Comparison of ENCODE assay signal across 1 cellular context in the genomic region with DNA sequence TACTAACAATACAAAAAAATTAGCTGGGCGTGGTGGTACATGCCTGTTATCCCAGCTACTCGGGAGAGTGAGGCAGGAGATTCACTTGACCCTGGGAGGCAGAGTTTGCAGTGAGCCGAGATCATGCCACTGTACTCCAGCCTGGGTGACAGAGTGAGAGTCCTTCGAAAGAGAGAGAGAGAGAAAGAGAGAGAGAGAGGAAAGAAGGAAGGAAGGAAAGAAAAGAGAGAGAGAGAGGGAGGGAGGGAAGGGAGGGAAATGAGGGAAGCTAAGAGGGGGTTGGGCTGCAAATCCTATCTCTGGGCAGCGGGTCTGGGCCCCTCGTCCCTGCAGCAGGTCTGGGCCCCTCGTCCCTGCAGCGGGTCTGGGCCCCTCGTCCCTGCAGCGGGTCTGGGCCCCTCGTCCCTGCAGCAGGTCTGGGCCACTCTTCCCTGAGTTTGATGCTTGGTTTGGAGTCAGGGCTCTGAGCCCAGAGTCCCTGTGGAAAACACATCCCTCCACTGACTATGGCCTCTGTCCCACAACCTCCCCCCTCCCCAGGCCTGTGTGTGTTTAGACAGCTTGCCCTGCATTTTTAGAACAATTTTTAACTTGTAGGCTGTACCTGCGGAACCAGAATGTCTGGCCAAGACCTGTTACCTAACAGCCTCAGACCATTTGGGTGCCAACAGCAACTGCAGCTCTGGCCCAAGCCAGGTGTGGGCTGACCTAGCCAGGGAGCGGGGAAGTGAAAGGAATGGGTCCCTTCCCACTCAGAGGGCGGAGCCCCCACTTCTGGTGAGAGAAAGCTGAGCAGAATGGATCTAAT.
A peak's percentile ranks its signal among the peaks of the same experiment; 100 is the strongest.
TF ChIP-seq lines count a peak whose summit lies in the region.

No MANE protein-coding gene starts in this region.

TF ChIP-seq in K562, 482 proteins besides CTCF, POLR2A, EP300 and RAD21 (continued from another document and continues in another):
- TF ChIP-seq, protein P1, sequence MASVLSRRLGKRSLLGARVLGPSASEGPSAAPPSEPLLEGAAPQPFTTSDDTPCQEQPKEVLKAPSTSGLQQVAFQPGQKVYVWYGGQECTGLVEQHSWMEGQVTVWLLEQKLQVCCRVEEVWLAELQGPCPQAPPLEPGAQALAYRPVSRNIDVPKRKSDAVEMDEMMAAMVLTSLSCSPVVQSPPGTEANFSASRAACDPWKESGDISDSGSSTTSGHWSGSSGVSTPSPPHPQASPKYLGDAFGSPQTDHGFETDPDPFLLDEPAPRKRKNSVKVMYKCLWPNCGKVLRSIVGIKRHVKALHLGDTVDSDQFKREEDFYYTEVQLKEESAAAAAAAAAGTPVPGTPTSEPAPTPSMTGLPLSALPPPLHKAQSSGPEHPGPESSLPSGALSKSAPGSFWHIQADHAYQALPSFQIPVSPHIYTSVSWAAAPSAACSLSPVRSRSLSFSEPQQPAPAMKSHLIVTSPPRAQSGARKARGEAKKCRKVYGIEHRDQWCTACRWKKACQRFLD (CRISPR knock-in tag; IDR thresholded peaks at IDR 0.05): no peak
- TF ChIP-seq, protein P2, sequence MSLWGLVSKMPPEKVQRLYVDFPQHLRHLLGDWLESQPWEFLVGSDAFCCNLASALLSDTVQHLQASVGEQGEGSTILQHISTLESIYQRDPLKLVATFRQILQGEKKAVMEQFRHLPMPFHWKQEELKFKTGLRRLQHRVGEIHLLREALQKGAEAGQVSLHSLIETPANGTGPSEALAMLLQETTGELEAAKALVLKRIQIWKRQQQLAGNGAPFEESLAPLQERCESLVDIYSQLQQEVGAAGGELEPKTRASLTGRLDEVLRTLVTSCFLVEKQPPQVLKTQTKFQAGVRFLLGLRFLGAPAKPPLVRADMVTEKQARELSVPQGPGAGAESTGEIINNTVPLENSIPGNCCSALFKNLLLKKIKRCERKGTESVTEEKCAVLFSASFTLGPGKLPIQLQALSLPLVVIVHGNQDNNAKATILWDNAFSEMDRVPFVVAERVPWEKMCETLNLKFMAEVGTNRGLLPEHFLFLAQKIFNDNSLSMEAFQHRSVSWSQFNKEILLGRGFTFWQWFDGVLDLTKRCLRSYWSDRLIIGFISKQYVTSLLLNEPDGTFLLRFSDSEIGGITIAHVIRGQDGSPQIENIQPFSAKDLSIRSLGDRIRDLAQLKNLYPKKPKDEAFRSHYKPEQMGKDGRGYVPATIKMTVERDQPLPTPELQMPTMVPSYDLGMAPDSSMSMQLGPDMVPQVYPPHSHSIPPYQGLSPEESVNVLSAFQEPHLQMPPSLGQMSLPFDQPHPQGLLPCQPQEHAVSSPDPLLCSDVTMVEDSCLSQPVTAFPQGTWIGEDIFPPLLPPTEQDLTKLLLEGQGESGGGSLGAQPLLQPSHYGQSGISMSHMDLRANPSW (CRISPR knock-in tag; IDR thresholded peaks at IDR 0.05): no peak
- TF ChIP-seq FIP1L1 (IDR thresholded peaks at IDR 0.05; ENCODE audit: low read depth, low read length, poor library complexity, severe bottlenecking) (no peak), KAT2B (IDR thresholded peaks at IDR 0.05; ENCODE audit: low read depth, low read length) (no peak), SMAD2 (IDR thresholded peaks at IDR 0.05; ENCODE audit: low read depth, low read length) (no peak), ZNF707 (CRISPR knock-in tag; conservative IDR thresholded peaks at IDR 0.05) (no peak), SOX6 (IDR thresholded peaks at IDR 0.05) (peak; percentile 59; the same call in 1 of the 2 replicates), ZBTB1 (CRISPR knock-in tag; IDR thresholded peaks at IDR 0.05; ENCODE audit: borderline replicate concordance, low read depth) (no peak), NFATC3 (IDR thresholded peaks at IDR 0.05) (no peak), CTBP1 (IDR thresholded peaks at IDR 0.05; ENCODE audit: borderline replicate concordance) (no peak), BHLHE40 (IDR thresholded peaks at IDR 0.05; ENCODE audit: low read length) (no peak), RHOXF2B (CRISPR knock-in tag; conservative IDR thresholded peaks at IDR 0.05) (no peak), NR2F6 (CRISPR knock-in tag; IDR thresholded peaks at IDR 0.05) (no peak), ZNF644 (tag; IDR thresholded peaks at IDR 0.05; ENCODE audit: low read depth) (no peak), GABPA (tag; conservative IDR thresholded peaks at IDR 0.05; ENCODE audit: low read depth) (no peak; the same call in 1 of the 2 replicates), BRD4 (IDR thresholded peaks at IDR 0.05) (no peak), PHF21A (IDR thresholded peaks at IDR 0.05; ENCODE audit: borderline replicate concordance, low read depth) (no peak), CHD4 (IDR thresholded peaks at IDR 0.05; ENCODE audit: insufficient read depth, insufficient replicate concordance, low read depth, low read length, poor library complexity, severe bottlenecking) (no peak), POU5F1 (IDR thresholded peaks at IDR 0.05; ENCODE audit: borderline replicate concordance, low read depth, low read length, partially characterized antibody) (no peak), DMBX1 (CRISPR knock-in tag; IDR thresholded peaks at IDR 0.05; ENCODE audit: borderline replicate concordance) (peak; percentile 68), SRSF9 (IDR thresholded peaks at IDR 0.05; ENCODE audit: borderline replicate concordance, low read depth, low read length) (no peak), BCOR (IDR thresholded peaks at IDR 0.05) (no peak), HNRNPH1 (optimal IDR thresholded peaks at IDR 0.05; ENCODE audit: low read depth, low read length) (no peak), EP400 (IDR thresholded peaks at IDR 0.05) (no peak), ZNF274 (IDR thresholded peaks at IDR 0.05; ENCODE audit: borderline replicate concordance, low read depth, low read length) (no peak), CREBBP (IDR thresholded peaks at IDR 0.05; ENCODE audit: low read depth, low read length) (no peak), CSDE1 (IDR thresholded peaks at IDR 0.05) (no peak; a peak in 1 of 4 replicates), CAMTA2 (CRISPR knock-in tag; conservative IDR thresholded peaks at IDR 0.05) (no peak), CREM (IDR thresholded peaks at IDR 0.05; ENCODE audit: low read depth) (peak; percentile 1; the same call in 1 of the 2 replicates), ZNF586 (CRISPR knock-in tag; conservative IDR thresholded peaks at IDR 0.05) (no peak), JUND (IDR thresholded peaks at IDR 0.05; ENCODE audit: borderline replicate concordance, low read depth, low read length) (peak; percentile 1; the same call in 1 of the 2 replicates), JUND (tag; IDR thresholded peaks at IDR 0.05; ENCODE audit: borderline replicate concordance, low read depth, low read length) (no peak; the same call in 2 of the 3 replicates), ETV6 (IDR thresholded peaks at IDR 0.05; ENCODE audit: borderline replicate concordance in 1 of 2, low read depth in 2 of 2, low read length in 1 of 2) (no peak), ETV6 (CRISPR knock-in tag; IDR thresholded peaks at IDR 0.05; ENCODE audit: borderline replicate concordance) (no peak), ZNF24 (IDR thresholded peaks at IDR 0.05) (no peak), MXI1 (IDR thresholded peaks at IDR 0.05; ENCODE audit: low read depth, low read length) (no peak), IFI16 (CRISPR knock-in tag; IDR thresholded peaks at IDR 0.05) (no peak), HMGN3 (IDR thresholded peaks at IDR 0.05; ENCODE audit: borderline replicate concordance, extremely low read depth, insufficient read length, low read depth, low read length) (no peak), DDX20 (tag; IDR thresholded peaks at IDR 0.05; ENCODE audit: low read depth) (no peak), CEBPG (CRISPR knock-in tag; IDR thresholded peaks at IDR 0.05) (0 out of 2 replicates have a peak, but pooled peaks have one; percentile 3), CEBPG (tag; conservative IDR thresholded peaks at IDR 0.05 in 1 of 2, IDR thresholded peaks at IDR 0.05 in 1 of 2) (no peak), PRPF4 (IDR thresholded peaks at IDR 0.05; ENCODE audit: insufficient read depth, low read depth, low read length, poor library complexity, severe bottlenecking) (no peak), BCL6 (CRISPR knock-in tag; IDR thresholded peaks at IDR 0.05) (no peak)
- TF ChIP-seq, protein P3, sequence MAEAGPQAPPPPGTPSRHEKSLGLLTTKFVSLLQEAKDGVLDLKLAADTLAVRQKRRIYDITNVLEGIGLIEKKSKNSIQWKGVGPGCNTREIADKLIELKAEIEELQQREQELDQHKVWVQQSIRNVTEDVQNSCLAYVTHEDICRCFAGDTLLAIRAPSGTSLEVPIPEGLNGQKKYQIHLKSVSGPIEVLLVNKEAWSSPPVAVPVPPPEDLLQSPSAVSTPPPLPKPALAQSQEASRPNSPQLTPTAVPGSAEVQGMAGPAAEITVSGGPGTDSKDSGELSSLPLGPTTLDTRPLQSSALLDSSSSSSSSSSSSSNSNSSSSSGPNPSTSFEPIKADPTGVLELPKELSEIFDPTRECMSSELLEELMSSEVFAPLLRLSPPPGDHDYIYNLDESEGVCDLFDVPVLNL (CRISPR knock-in tag; IDR thresholded peaks at IDR 0.05; ENCODE audit: low read depth): no peak
- TF ChIP-seq, protein P4, sequence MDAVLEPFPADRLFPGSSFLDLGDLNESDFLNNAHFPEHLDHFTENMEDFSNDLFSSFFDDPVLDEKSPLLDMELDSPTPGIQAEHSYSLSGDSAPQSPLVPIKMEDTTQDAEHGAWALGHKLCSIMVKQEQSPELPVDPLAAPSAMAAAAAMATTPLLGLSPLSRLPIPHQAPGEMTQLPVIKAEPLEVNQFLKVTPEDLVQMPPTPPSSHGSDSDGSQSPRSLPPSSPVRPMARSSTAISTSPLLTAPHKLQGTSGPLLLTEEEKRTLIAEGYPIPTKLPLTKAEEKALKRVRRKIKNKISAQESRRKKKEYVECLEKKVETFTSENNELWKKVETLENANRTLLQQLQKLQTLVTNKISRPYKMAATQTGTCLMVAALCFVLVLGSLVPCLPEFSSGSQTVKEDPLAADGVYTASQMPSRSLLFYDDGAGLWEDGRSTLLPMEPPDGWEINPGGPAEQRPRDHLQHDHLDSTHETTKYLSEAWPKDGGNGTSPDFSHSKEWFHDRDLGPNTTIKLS (IDR thresholded peaks at IDR 0.05; ENCODE audit: borderline replicate concordance, low read depth): no peak
- TF ChIP-seq, protein P5, sequence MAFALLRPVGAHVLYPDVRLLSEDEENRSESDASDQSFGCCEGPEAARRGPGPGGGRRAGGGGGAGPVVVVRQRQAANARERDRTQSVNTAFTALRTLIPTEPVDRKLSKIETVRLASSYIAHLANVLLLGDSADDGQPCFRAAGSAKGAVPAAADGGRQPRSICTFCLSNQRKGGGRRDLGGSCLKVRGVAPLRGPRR (CRISPR knock-in tag; IDR thresholded peaks at IDR 0.05): peak; percentile 6; the same call in 1 of the 2 replicates
- TF ChIP-seq, protein P6, sequence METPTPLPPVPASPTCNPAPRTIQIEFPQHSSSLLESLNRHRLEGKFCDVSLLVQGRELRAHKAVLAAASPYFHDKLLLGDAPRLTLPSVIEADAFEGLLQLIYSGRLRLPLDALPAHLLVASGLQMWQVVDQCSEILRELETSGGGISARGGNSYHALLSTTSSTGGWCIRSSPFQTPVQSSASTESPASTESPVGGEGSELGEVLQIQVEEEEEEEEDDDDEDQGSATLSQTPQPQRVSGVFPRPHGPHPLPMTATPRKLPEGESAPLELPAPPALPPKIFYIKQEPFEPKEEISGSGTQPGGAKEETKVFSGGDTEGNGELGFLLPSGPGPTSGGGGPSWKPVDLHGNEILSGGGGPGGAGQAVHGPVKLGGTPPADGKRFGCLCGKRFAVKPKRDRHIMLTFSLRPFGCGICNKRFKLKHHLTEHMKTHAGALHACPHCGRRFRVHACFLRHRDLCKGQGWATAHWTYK (CRISPR knock-in tag; IDR thresholded peaks at IDR 0.05): 0 out of 2 replicates have a peak, but pooled peaks have one; percentile 42
- TF ChIP-seq, protein P7, sequence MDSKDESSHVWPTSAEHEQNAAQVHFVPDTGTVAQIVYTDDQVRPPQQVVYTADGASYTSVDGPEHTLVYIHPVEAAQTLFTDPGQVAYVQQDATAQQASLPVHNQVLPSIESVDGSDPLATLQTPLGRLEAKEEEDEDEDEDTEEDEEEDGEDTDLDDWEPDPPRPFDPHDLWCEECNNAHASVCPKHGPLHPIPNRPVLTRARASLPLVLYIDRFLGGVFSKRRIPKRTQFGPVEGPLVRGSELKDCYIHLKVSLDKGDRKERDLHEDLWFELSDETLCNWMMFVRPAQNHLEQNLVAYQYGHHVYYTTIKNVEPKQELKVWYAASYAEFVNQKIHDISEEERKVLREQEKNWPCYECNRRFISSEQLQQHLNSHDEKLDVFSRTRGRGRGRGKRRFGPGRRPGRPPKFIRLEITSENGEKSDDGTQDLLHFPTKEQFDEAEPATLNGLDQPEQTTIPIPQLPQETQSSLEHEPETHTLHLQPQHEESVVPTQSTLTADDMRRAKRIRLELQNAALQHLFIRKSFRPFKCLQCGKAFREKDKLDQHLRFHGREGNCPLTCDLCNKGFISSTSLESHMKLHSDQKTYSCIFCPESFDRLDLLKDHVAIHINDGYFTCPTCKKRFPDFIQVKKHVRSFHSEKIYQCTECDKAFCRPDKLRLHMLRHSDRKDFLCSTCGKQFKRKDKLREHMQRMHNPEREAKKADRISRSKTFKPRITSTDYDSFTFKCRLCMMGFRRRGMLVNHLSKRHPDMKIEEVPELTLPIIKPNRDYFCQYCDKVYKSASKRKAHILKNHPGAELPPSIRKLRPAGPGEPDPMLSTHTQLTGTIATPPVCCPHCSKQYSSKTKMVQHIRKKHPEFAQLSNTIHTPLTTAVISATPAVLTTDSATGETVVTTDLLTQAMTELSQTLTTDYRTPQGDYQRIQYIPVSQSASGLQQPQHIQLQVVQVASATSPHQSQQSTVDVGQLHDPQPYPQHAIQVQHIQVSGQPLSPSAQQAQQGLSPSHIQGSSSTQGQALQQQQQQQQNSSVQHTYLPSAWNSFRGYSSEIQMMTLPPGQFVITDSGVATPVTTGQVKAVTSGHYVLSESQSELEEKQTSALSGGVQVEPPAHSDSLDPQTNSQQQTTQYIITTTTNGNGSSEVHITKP (IDR thresholded peaks at IDR 0.05; ENCODE audit: partially characterized antibody): no peak
- TF ChIP-seq, protein P8, sequence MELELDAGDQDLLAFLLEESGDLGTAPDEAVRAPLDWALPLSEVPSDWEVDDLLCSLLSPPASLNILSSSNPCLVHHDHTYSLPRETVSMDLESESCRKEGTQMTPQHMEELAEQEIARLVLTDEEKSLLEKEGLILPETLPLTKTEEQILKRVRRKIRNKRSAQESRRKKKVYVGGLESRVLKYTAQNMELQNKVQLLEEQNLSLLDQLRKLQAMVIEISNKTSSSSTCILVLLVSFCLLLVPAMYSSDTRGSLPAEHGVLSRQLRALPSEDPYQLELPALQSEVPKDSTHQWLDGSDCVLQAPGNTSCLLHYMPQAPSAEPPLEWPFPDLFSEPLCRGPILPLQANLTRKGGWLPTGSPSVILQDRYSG (tag; conservative IDR thresholded peaks at IDR 0.05; ENCODE audit: low read depth): no peak; the same call in none of the 2 replicates
- TF ChIP-seq, protein P9, sequence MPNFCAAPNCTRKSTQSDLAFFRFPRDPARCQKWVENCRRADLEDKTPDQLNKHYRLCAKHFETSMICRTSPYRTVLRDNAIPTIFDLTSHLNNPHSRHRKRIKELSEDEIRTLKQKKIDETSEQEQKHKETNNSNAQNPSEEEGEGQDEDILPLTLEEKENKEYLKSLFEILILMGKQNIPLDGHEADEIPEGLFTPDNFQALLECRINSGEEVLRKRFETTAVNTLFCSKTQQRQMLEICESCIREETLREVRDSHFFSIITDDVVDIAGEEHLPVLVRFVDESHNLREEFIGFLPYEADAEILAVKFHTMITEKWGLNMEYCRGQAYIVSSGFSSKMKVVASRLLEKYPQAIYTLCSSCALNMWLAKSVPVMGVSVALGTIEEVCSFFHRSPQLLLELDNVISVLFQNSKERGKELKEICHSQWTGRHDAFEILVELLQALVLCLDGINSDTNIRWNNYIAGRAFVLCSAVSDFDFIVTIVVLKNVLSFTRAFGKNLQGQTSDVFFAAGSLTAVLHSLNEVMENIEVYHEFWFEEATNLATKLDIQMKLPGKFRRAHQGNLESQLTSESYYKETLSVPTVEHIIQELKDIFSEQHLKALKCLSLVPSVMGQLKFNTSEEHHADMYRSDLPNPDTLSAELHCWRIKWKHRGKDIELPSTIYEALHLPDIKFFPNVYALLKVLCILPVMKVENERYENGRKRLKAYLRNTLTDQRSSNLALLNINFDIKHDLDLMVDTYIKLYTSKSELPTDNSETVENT (CRISPR knock-in tag; IDR thresholded peaks at IDR 0.05): no peak
